ENCODE assay signal across 10 cellular contexts in genomic region chr1:95023399-95024050, GRCh38. TPM values are rescaled to one million over a fixed set of nuclear protein-coding genes. Genes with fewer than 3 reads are reported as not detected.
DNase-seq lines count a peak whose midpoint lies in the region; ATAC-seq and TF ChIP-seq lines count a peak whose summit lies in the region.
"Had no signal": no experiment of that assay in that cellular context is flagged by ENCODE, and none has a peak within 500 bp of the region (broad histone marks: within the 10 kb centered on the region; RNA-seq: fewer than 3 reads in every experiment).

No MANE protein-coding gene starts in this region.

- peak overlapping the region; percentile 51 for H3K27ac ChIP-seq in RWPE2 (ENCODE audit: poor library complexity, severe bottlenecking)

- no peaks in the 10 kb centered on the region for H3K9me3 ChIP-seq in RWPE2 (ENCODE audit: severe bottlenecking)
- H3K9me3 ChIP-seq: Caco-2 had no signal

- H3K4me3 ChIP-seq in RWPE2 (ENCODE audit: severe bottlenecking) (no peak overlapping the region), fibroblast of mammary gland (ENCODE audit: control insufficient read depth, low read depth, low read length) (no peak overlapping the region)

- ATAC-seq in RWPE2 (ENCODE audit: low read depth) = peak; percentile 96
- ATAC-seq: naive thymus-derived CD8-positive, alpha-beta T cell had no signal

- DNase-seq in AG09319 (ENCODE audit: extremely low read depth, low read depth) (peak; percentile 81), RWPE2 (ENCODE audit: low spot score) (no peak), fibroblast of mammary gland (ENCODE audit: low read depth) (peak; percentile 94), pons (ENCODE audit: low spot score) (peak; percentile 35), NCI-H2029 treated with DMSO at 0.1 percent for 48 hours (lab: John Stamatoyannopoulos, UW) (no peak), NCI-H1436 treated with DMSO at 0.1 percent for 48 hours (lab: John Stamatoyannopoulos, UW) (no peak)
- no peak for DNase-seq in activated T-helper 1 cell treated with anti-CD3 and anti-CD28 coated beads, Interleukin-12 subunit alpha, Interleukin-12 subunit beta, Interleukin-2, Interleukin-4 antibody, amounts not matched to agents 30 ng/mL and 10 ng/mL and 1 ng/mL, durations not matched to agents 14 hours and 24 hours and 36 hours (ENCODE audit: low spot score)
- DNase-seq in activated CD8-positive, alpha-beta memory T cell treated with anti-CD3 and anti-CD28 coated beads, Interleukin-2, amount 50 U/mL, for 4 hours = no peak
- DNase-seq: Caco-2; naive thymus-derived CD8-positive, alpha-beta T cell had no signal

- H3K27ac Mint-ChIP-seq in activated T-helper 1 cell treated with anti-CD3 and anti-CD28 coated beads, Interleukin-12 subunit alpha, Interleukin-12 subunit beta, Interleukin-2, Interleukin-4 antibody, amounts not matched to agents 30 ng/mL and 10 ng/mL and 1 ng/mL, durations not matched to agents 14 hours and 24 hours and 36 hours = no peak overlapping the region
- H3K27ac Mint-ChIP-seq: naive thymus-derived CD8-positive, alpha-beta T cell had no signal

- H3K27me3 ChIP-seq in RWPE2 (ENCODE audit: insufficient read depth, poor library complexity, severe bottlenecking) = no peaks in the 10 kb centered on the region

- TF ChIP-seq CTCF in AG09319 (IDR thresholded peaks at IDR 0.05; ENCODE audit: low read depth, low read length) (no peak), RWPE2 (IDR thresholded peaks at IDR 0.05; ENCODE audit: poor library complexity, severe bottlenecking) (no peak), fibroblast of mammary gland (conservative IDR thresholded peaks at IDR 0.05; ENCODE audit: control insufficient read depth, insufficient read depth, low read depth, low read length) (no peak)

- 0 out of 2 replicates have a peak, but pooled peaks cover 4% of the 10 kb centered on the region for H3K36me3 ChIP-seq in RWPE2 (ENCODE audit: low read depth)

- H3K27me3 Mint-ChIP-seq in activated T-helper 1 cell treated with anti-CD3 and anti-CD28 coated beads, Interleukin-12 subunit alpha, Interleukin-12 subunit beta, Interleukin-2, Interleukin-4 antibody, amounts not matched to agents 30 ng/mL and 10 ng/mL and 1 ng/mL, durations not matched to agents 14 hours and 24 hours and 36 hours (ENCODE audit: insufficient read depth) = no peaks in the 10 kb centered on the region
- H3K27me3 Mint-ChIP-seq: naive thymus-derived CD8-positive, alpha-beta T cell had no signal

- H3K4me1 ChIP-seq in RWPE2 (ENCODE audit: insufficient read depth, poor library complexity, severe bottlenecking) = peaks cover 23% of the 10 kb centered on the region

- H3K36me3 Mint-ChIP-seq in activated T-helper 1 cell treated with anti-CD3 and anti-CD28 coated beads, Interleukin-12 subunit alpha, Interleukin-12 subunit beta, Interleukin-2, Interleukin-4 antibody, amounts not matched to agents 30 ng/mL and 10 ng/mL and 1 ng/mL, durations not matched to agents 14 hours and 24 hours and 36 hours (ENCODE audit: low read depth) = no peaks in the 10 kb centered on the region

- no peak overlapping the region for H3K4me3 Mint-ChIP-seq in activated T-helper 1 cell treated with anti-CD3 and anti-CD28 coated beads, Interleukin-12 subunit alpha, Interleukin-12 subunit beta, Interleukin-2, Interleukin-4 antibody, amounts not matched to agents 30 ng/mL and 10 ng/mL and 1 ng/mL, durations not matched to agents 14 hours and 24 hours and 36 hours
- H3K4me3 Mint-ChIP-seq: naive thymus-derived CD8-positive, alpha-beta T cell had no signal

- H3K9me3 Mint-ChIP-seq in activated T-helper 1 cell treated with anti-CD3 and anti-CD28 coated beads, Interleukin-12 subunit alpha, Interleukin-12 subunit beta, Interleukin-2, Interleukin-4 antibody, amounts not matched to agents 30 ng/mL and 10 ng/mL and 1 ng/mL, durations not matched to agents 14 hours and 24 hours and 36 hours = no peaks in the 10 kb centered on the region

- H3K4me1 Mint-ChIP-seq in activated T-helper 1 cell treated with anti-CD3 and anti-CD28 coated beads, Interleukin-12 subunit alpha, Interleukin-12 subunit beta, Interleukin-2, Interleukin-4 antibody, amounts not matched to agents 30 ng/mL and 10 ng/mL and 1 ng/mL, durations not matched to agents 14 hours and 24 hours and 36 hours (ENCODE audit: low read depth) = no peaks in the 10 kb centered on the region

- intact Hi-C loops in activated T-helper 1 cell treated with anti-CD3 and anti-CD28 coated beads, Interleukin-12 subunit alpha, Interleukin-12 subunit beta, Interleukin-2, Interleukin-4 antibody, amounts not matched to agents 30 ng/mL and 10 ng/mL and 1 ng/mL, durations not matched to agents 14 hours and 24 hours and 36 hours (cut with micrococcal nuclease) = no loop called here

RNA-seq across cellular contexts. Expression of gene ALG14, which starts 49.2 kb away (rescaled TPM):
- 1.9 and 2.4 TPM in 2 replicates for total RNA-seq in activated T-helper 1 cell treated with anti-CD3 and anti-CD28 coated beads, Interleukin-12 subunit alpha, Interleukin-12 subunit beta, Interleukin-2, Interleukin-4 antibody, amounts not matched to agents 30 ng/mL and 10 ng/mL and 1 ng/mL, durations not matched to agents 14 hours and 24 hours and 36 hours

Comparison
In these comparisons a context has a peak if more than half of its experiments do, and no peak if none do; other contexts are left out.
1. DNase-seq: peak in AG09319 (single experiment), fibroblast of mammary gland (single experiment) and pons (single experiment); none in RWPE2 (single experiment), NCI-H2029 treated with DMSO at 0.1 percent for 48 hours (single experiment), activated T-helper 1 cell treated with anti-CD3 and anti-CD28 coated beads, Interleukin-12 subunit alpha, Interleukin-12 subunit beta, Interleukin-2, Interleukin-4 antibody, amounts not matched to agents 30 ng/mL and 10 ng/mL and 1 ng/mL, durations not matched to agents 14 hours and 24 hours and 36 hours (single experiment), activated CD8-positive, alpha-beta memory T cell treated with anti-CD3 and anti-CD28 coated beads, Interleukin-2, amount 50 U/mL, for 4 hours (single experiment) and NCI-H1436 treated with DMSO at 0.1 percent for 48 hours (single experiment).